ENCODE assay signal across 8 cellular contexts in the genomic region with DNA sequence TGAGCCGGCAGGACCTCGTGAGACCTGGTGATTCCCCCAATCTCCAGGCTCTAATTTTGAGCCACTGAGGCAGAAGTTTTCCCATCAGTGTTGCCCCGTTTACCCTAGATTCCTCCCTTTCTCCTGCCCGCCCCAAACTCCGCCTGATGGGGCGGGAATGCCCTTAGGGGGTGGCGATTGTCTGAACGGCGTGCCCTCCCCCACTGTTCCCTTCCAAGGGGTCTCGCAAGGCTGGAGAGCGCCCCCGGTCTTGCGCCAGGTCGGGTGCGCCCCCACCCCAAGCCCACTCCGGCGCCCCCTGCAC. TPM values are rescaled to one million over a fixed set of nuclear protein-coding genes. Genes with fewer than 3 reads are reported as not detected.
A peak's percentile ranks its signal among the peaks of the same experiment; 100 is the strongest.
DNase-seq lines count a peak whose midpoint lies in the region; ATAC-seq and TF ChIP-seq lines count a peak whose summit lies in the region.

No MANE protein-coding gene starts in this region.

- no peaks in the 10 kb centered on the region for H3K9me3 ChIP-seq in heart left ventricle

- peak overlapping the region; percentile 73 to 95 (median 85) for H3K4me3 ChIP-seq in heart left ventricle
- H3K4me3 ChIP-seq in rectal smooth muscle tissue (ENCODE audit: low read length) = peak overlapping the region; percentile 65

- H3K27me3 Mint-ChIP-seq in activated T-cell treated with anti-CD3 and anti-CD28 coated beads, Interleukin-2, amount 50 U/mL, for 72 hours (ENCODE audit: low read depth) = no peaks in the 10 kb centered on the region

- ATAC-seq in GM18519 (IDR thresholded peaks at IDR 0.05; ENCODE audit: low FRiP score, unreplicated experiment) = peak; percentile 13
- peak; percentile 17 for ATAC-seq in HG03342 (IDR thresholded peaks at IDR 0.05; ENCODE audit: unreplicated experiment)
- peak; percentile 28 to 32 for ATAC-seq in activated T-cell treated with anti-CD3 and anti-CD28 coated beads, Interleukin-2, amount 50 U/mL, for 72 hours (replicated peaks in 1 of 2)
- peak; percentile 22 to 76 (median 55) for ATAC-seq in heart left ventricle
- ATAC-seq in GM19023 (IDR thresholded peaks at IDR 0.05; ENCODE audit: unreplicated experiment) = no peak

- WGBS in heart left ventricle, 4 donors = 0 to 1% (median 1%) methylated on average over 12 to 17 of the region's 17 CpGs

- peaks cover 18% of the 10 kb centered on the region for H3K4me1 Mint-ChIP-seq in activated T-cell treated with anti-CD3 and anti-CD28 coated beads, Interleukin-2, amount 50 U/mL, for 72 hours (ENCODE audit: low read depth)

- H3K27ac ChIP-seq in heart left ventricle (peak overlapping the region; percentile 82 to 97 (median 92)), rectal smooth muscle tissue (ENCODE audit: low read depth, low read length) (peak overlapping the region; percentile 85)

- H3K9ac ChIP-seq in rectal smooth muscle tissue (ENCODE audit: low read length) = peak overlapping the region; percentile 12

- H3K4me1 ChIP-seq in heart left ventricle = peaks cover 0 to 19% (median 11%) of the 10 kb centered on the region in 12 donors
- no peaks in the 10 kb centered on the region for H3K4me1 ChIP-seq in rectal smooth muscle tissue (ENCODE audit: control insufficient read depth, insufficient read depth, low read length)

- peak; percentile 37 for DNase-seq in 8988T
- no peak for DNase-seq in activated T-cell treated with anti-CD3 and anti-CD28 coated beads, Interleukin-2, amount 50 U/mL, for 72 hours
- DNase-seq in heart left ventricle = peak in 1 of 5 donors; percentile 31
- no peak for DNase-seq in GDM1 (lab: John Stamatoyannopoulos, UW)

- H3K27ac Mint-ChIP-seq in activated T-cell treated with anti-CD3 and anti-CD28 coated beads, Interleukin-2, amount 50 U/mL, for 72 hours = peak overlapping the region; percentile 95

- peaks cover 0 to 10% (median 8%) of the 10 kb centered on the region in 9 donors for H3K36me3 ChIP-seq in heart left ventricle
- no peaks in the 10 kb centered on the region for H3K36me3 ChIP-seq in rectal smooth muscle tissue (ENCODE audit: control insufficient read depth, insufficient read depth, low read length)

- H3K36me3 Mint-ChIP-seq in activated T-cell treated with anti-CD3 and anti-CD28 coated beads, Interleukin-2, amount 50 U/mL, for 72 hours (ENCODE audit: insufficient read depth in 2 of 2) = peaks cover 0 to under 1% of the 10 kb centered on the region in 2 donors

- H3K9me3 Mint-ChIP-seq in activated T-cell treated with anti-CD3 and anti-CD28 coated beads, Interleukin-2, amount 50 U/mL, for 72 hours = no peaks in the 10 kb centered on the region

- no peak for TF ChIP-seq POLR2A in heart left ventricle (IDR thresholded peaks at IDR 0.05)

- peak overlapping the region; percentile 92 to 97 for H3K4me3 Mint-ChIP-seq in activated T-cell treated with anti-CD3 and anti-CD28 coated beads, Interleukin-2, amount 50 U/mL, for 72 hours

- no peaks in the 10 kb centered on the region for H3K27me3 ChIP-seq in heart left ventricle
- H3K27me3 ChIP-seq in rectal smooth muscle tissue (ENCODE audit: control insufficient read depth, insufficient read depth, low read length) = no peaks in the 10 kb centered on the region

- TF ChIP-seq CTCF in heart left ventricle (IDR thresholded peaks at IDR 0.05) = no peak

- intact Hi-C loops in heart left ventricle (cut with DNase I) = no loop called here

RNA-seq across cellular contexts. Expression of a gene that starts 0.5 kb away (rescaled TPM):
- 10 to 100 TPM; 11.6 to 12.4 TPM for total RNA-seq in activated T-cell treated with anti-CD3 and anti-CD28 coated beads, Interleukin-2, amount 50 U/mL, for 72 hours
- total RNA-seq in heart left ventricle = 10 to 100 TPM in 3 of 9 donors, 1 to 10 TPM in 6; 6.1 to 12.5 (median 9.3) TPM
- 1 to 10 TPM; 2.0 to 5.9 TPM for polyA plus RNA-seq in heart left ventricle
